15 cellular contexts compared by ENCODE assay signal in the genomic region with DNA sequence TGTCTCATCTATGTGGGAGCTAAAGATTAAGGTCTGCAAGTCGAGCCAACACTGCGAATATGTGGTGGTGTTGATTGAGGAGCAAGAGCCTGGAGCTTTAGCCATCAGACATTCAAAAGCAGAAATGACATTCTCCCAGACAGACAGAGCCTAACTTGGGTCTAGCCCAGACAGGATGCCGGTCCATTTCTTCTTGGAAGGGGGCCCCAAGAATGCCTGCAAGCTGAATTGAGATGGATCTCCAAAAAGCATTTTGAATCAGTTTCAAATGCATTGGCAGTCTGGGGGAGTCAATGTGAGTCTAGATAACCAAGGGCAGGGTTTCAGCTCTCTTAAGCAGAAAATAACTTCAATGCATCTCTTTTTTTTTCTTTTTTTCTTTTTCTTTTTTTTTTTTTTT. TPM values are rescaled to one million over a fixed set of nuclear protein-coding genes. Genes with fewer than 3 reads are reported as not detected.
A peak's percentile ranks its signal among the peaks of the same experiment; 100 is the strongest.
DNase-seq lines count a peak whose midpoint lies in the region; TF ChIP-seq lines count a peak whose summit lies in the region.
"Had no signal": no experiment of that assay in that cellular context is flagged by ENCODE, and none has a peak within 500 bp of the region (broad histone marks: within the 10 kb centered on the region; RNA-seq: fewer than 3 reads in every experiment).

No MANE protein-coding gene starts in this region.

- no peak for TF ChIP-seq POLR2A in tibial nerve (IDR thresholded peaks at IDR 0.05)

- no peak overlapping the region for H3K4me3 ChIP-seq in CD4-positive, alpha-beta memory T cell (ENCODE audit: low read length in 2 of 2)
- H3K4me3 ChIP-seq in PC-9 (no peak overlapping the region), choroid plexus epithelial cell (ENCODE audit: low read depth, low read length) (no peak overlapping the region), tibial nerve (no peak overlapping the region)
- H3K4me3 ChIP-seq: coronary artery, SJCRH30 had no signal

- H3K9me2 ChIP-seq in PC-9 (ENCODE audit: insufficient read depth), result no peaks in the 10 kb centered on the region

- H3F3A ChIP-seq in PC-9 (ENCODE audit: insufficient read depth, low read depth), result peaks cover 66% of the 10 kb centered on the region

- H3K79me2 ChIP-seq in PC-9 (ENCODE audit: low read depth), result no peaks in the 10 kb centered on the region

- POLR2A ChIA-PET in CD4-positive, alpha-beta memory T cell (lab: Charles Lee; ENCODE audit: partially characterized antibody), result interaction anchor here (0.9 to 25.0 kb wide), 4 partner anchors 11 to 33 kb away, joined by 4 to 1146 read pairs (median 18); no protein-coding TSS in a partner anchor
- POLR2A ChIA-PET in PC-9 (lab: Charles Lee; ENCODE audit: unreplicated experiment), result interaction anchor here (0.6 kb wide), 2 partner anchors 248 to 252 kb away, joined by 3 to 10 read pairs; no protein-coding TSS in a partner anchor

- H3K4me3 Mint-ChIP-seq in CD4-positive, alpha-beta memory T cell, result peak overlapping the region in 3 of 8 donors; percentile 5 to 55 (median 7)
- H3K4me3 Mint-ChIP-seq in progenitor cell of endocrine pancreas (ENCODE audit: low read depth), result no peak overlapping the region
- H3K4me3 Mint-ChIP-seq: B cell had no signal

- H3K9me3 ChIP-seq in CD4-positive, alpha-beta memory T cell (ENCODE audit: control insufficient read depth in 1 of 2, low read length in 2 of 2), result no peaks in the 10 kb centered on the region
- H3K9me3 ChIP-seq in PC-9 (ENCODE audit: insufficient read depth, low read depth), result no peaks in the 10 kb centered on the region
- no peaks in the 10 kb centered on the region for H3K9me3 ChIP-seq in tibial nerve
- H3K9me3 ChIP-seq: SJCRH30 had no signal

- intact Hi-C loops in CD4-positive, alpha-beta memory T cell (cut with micrococcal nuclease), result no loop called here
- intact Hi-C loops in PC-9 (cut with micrococcal nuclease; ENCODE audit: unreplicated experiment), result no loop called here

- no peaks in the 10 kb centered on the region for H4K20me1 ChIP-seq in PC-9 (ENCODE audit: insufficient read depth)

- peaks cover 93% of the 10 kb centered on the region for H3K4me1 ChIP-seq in CD4-positive, alpha-beta memory T cell (ENCODE audit: insufficient read depth, low read length)
- H3K4me1 ChIP-seq in PC-9 (replicated peaks; ENCODE audit: insufficient read depth), result peaks cover 86% of the 10 kb centered on the region
- H3K4me1 ChIP-seq in tibial nerve, result peaks cover 0 to 58% (median 18%) of the 10 kb centered on the region in 4 donors

- no peaks in the 10 kb centered on the region for H3K36me3 ChIP-seq in CD4-positive, alpha-beta memory T cell (ENCODE audit: insufficient read depth, low read length)
- H3K36me3 ChIP-seq in PC-9 (ENCODE audit: low read depth) (no peaks in the 10 kb centered on the region), tibial nerve (no peaks in the 10 kb centered on the region)
- H3K36me3 ChIP-seq: SJCRH30 had no signal

- H3K9me3 Mint-ChIP-seq in CD4-positive, alpha-beta memory T cell, result no peaks in the 10 kb centered on the region
- no peaks in the 10 kb centered on the region for H3K9me3 Mint-ChIP-seq in progenitor cell of endocrine pancreas (ENCODE audit: low read depth)

- 63 to 64% methylated on average over 3 of the region's 3 CpGs for WGBS in tibial nerve, 2 donors

- H3K4me1 Mint-ChIP-seq in CD4-positive, alpha-beta memory T cell, result peaks cover 52 to 98% (median 78%) of the 10 kb centered on the region in 4 donors
- H3K4me1 Mint-ChIP-seq in progenitor cell of endocrine pancreas (ENCODE audit: low read depth), result peaks cover 38% of the 10 kb centered on the region

- H3K27ac Mint-ChIP-seq in CD4-positive, alpha-beta memory T cell, result peak overlapping the region in 4 of 7 donors; percentile 14 to 63 (median 44)
- H3K27ac Mint-ChIP-seq in progenitor cell of endocrine pancreas, result no peak overlapping the region
- H3K27ac Mint-ChIP-seq: B cell had no signal

- H3K27me3 ChIP-seq in CD4-positive, alpha-beta memory T cell (ENCODE audit: insufficient read depth, low read length), result no peaks in the 10 kb centered on the region
- H3K27me3 ChIP-seq in PC-9 (ENCODE audit: insufficient read depth, low read depth), result no peaks in the 10 kb centered on the region
- no peaks in the 10 kb centered on the region for H3K27me3 ChIP-seq in tibial nerve
- H3K27me3 ChIP-seq: SJCRH30 had no signal

- no TSS peak for BruUV-seq in PC-9 (replicated peaks; lab: Mats Ljungman, UMichigan)

- peak overlapping the region; percentile 54 for H3K4me2 ChIP-seq in PC-9

- no peaks in the 10 kb centered on the region for H3K27me3 Mint-ChIP-seq in CD4-positive, alpha-beta memory T cell
- H3K27me3 Mint-ChIP-seq in progenitor cell of endocrine pancreas, result no peaks in the 10 kb centered on the region
- H3K27me3 Mint-ChIP-seq: B cell had no signal

- TF ChIP-seq EP300 in tibial nerve (IDR thresholded peaks at IDR 0.05), result no peak

- H3K36me3 Mint-ChIP-seq in CD4-positive, alpha-beta memory T cell, result no peaks in the 10 kb centered on the region
- H3K36me3 Mint-ChIP-seq in progenitor cell of endocrine pancreas (ENCODE audit: insufficient read depth), result no peaks in the 10 kb centered on the region

- DNase-seq in CD4-positive, alpha-beta memory T cell, result no peak
- no peak for DNase-seq in PC-9
- peak; percentile 30 for DNase-seq in choroid plexus epithelial cell (ENCODE audit: low read depth)
- DNase-seq in pons (ENCODE audit: low spot score), result peak; percentile 17
- DNase-seq in progenitor cell of endocrine pancreas (ENCODE audit: low spot score, unreplicated experiment), result no peak
- DNase-seq in NOMO-1 treated with dmso at 0.1 percent for 144 hours (lab: John Stamatoyannopoulos, UW; ENCODE audit: unreplicated experiment), result no peak
- no peak for DNase-seq in tibial nerve (ENCODE audit: low spot score in 2 of 2)
- DNase-seq: activated CD4-positive, alpha-beta T cell treated with anti-CD3 and anti-CD28 coated beads, Interleukin-2, amount 50 U/mL, for 48 hours; activated naive CD4-positive, alpha-beta T cell treated with anti-CD3 and anti-CD28 coated beads, Interleukin-2, amount 50 U/mL, for 16 hours; activated T-cell treated with anti-CD3 and anti-CD28 coated beads, Interleukin-2, amount 50 U/mL, for 48 hours; NCI-H1436; NCI-H526 treated with DMSO at 0.1 percent for 48 hours had no signal

- H2AFZ ChIP-seq in PC-9, result no peak overlapping the region

- H3K27ac ChIP-seq in CD4-positive, alpha-beta memory T cell (ENCODE audit: low read depth, low read length), result no peak overlapping the region
- H3K27ac ChIP-seq in PC-9 (0 out of 2 replicates have a peak overlapping the region, but pooled peaks have one; percentile 73), tibial nerve (peak overlapping the region in 1 of 4 donors; percentile 20)

- CTCF ChIA-PET in CD4-positive, alpha-beta memory T cell (lab: Charles Lee; ENCODE audit: partially characterized antibody), result interaction anchor here (0.6 to 13.5 kb wide), 10 partner anchors 10 to 91 kb away, joined by 3 to 173 read pairs (median 4); no protein-coding TSS in a partner anchor
- CTCF ChIA-PET in PC-9 (lab: Charles Lee), result interaction anchor here (0.8 kb wide), 1 partner anchor 44 kb away, joined by 3 read pairs; no protein-coding TSS in a partner anchor

- TF ChIP-seq CTCF in PC-9 (conservative IDR thresholded peaks at IDR 0.05) (no peak), choroid plexus epithelial cell (conservative IDR thresholded peaks at IDR 0.05; ENCODE audit: low read depth, low read length) (no peak), progenitor cell of endocrine pancreas (IDR thresholded peaks at IDR 0.05; ENCODE audit: unreplicated experiment) (no peak), tibial nerve (IDR thresholded peaks at IDR 0.05) (no peak)

RNA-seq across cellular contexts. Expression of gene EML4, which starts 30.0 kb away (rescaled TPM):
- total RNA-seq in CD4-positive, alpha-beta memory T cell, result 100 to 1,000 TPM; 168 to 172 TPM
- 100 to 1,000 TPM in 1 of 2 donors, 10 to 100 TPM in 1; 52.8 to 113 TPM for polyA plus RNA-seq in CD4-positive, alpha-beta memory T cell
- total RNA-seq in PC-9 (2021) (52.0 and 64.1 TPM in 2 replicates), progenitor cell of endocrine pancreas (75.7 and 79.1 TPM in 2 replicates), tibial nerve (10 to 100 TPM; 20.8 to 29.8 (median 25.3) TPM)

Comparison
In these comparisons a context has a peak if more than half of its experiments do, and no peak if none do; other contexts are left out.
1. DNase-seq: peak in choroid plexus epithelial cell (single experiment) and pons (single experiment); none in CD4-positive, alpha-beta memory T cell (0 of 5), PC-9 (0 of 2), progenitor cell of endocrine pancreas (single experiment), NOMO-1 treated with dmso at 0.1 percent for 144 hours (single experiment) and tibial nerve (0 of 2).